In the genomic region with DNA sequence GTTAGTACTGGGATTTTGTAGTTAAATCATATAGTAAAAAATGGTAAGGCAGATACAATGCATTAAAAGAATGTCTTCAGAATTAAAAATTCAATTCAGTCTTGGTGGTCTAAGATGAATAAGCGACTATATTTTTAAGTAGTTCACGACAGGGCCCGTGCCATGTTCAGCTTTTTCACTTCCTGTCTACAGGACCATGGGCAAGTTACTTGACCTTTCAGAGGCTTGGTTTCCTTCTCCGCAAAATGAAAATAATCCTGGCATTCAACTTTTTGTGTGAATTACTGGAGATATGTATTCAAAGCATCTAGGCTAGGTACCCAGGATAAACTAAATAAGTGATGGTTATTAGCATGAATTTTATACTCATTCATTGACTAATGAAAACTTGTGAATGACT, we compare ENCODE assay signal across 23 cellular contexts.
DNase-seq lines count a peak whose midpoint lies in the region; ATAC-seq, FAIRE-seq and TF ChIP-seq lines count a peak whose summit lies in the region.
"Had no signal": no experiment of that assay in that cellular context is flagged by ENCODE, and none has a peak within 500 bp of the region (broad histone marks: within the 10 kb centered on the region; RNA-seq: fewer than 3 reads in every experiment).

No MANE protein-coding gene starts in this region.

- H3K56ac ChIP-seq in mesendoderm (ENCODE audit: low read length): no peak overlapping the region

- peak overlapping the region; percentile 36 for H2BK15ac ChIP-seq in mesendoderm (replicated peaks; ENCODE audit: low read depth)

- no peak overlapping the region for H3K9ac ChIP-seq in mesendoderm (ENCODE audit: low read length)
- H3K9ac ChIP-seq: BLaER1 had no signal

- H3K27ac ChIP-seq in mesendoderm (ENCODE audit: low read depth, low read length): no peak overlapping the region
- H3K27ac ChIP-seq: 22Rv1, A549, BLaER1 had no signal

- ATAC-seq in HG03460 (IDR thresholded peaks at IDR 0.05; ENCODE audit: unreplicated experiment): no peak
- ATAC-seq: A549, GM12878 had no signal

- H3K4me1 ChIP-seq in mesendoderm (ENCODE audit: control insufficient read depth, low read depth, low read length): peaks cover 5% of the 10 kb centered on the region
- H3K4me1 ChIP-seq: A549, BE2C, BLaER1 had no signal

- no peak overlapping the region for H4K8ac ChIP-seq in mesendoderm (ENCODE audit: low read depth, low read length)

- H3K4me3 ChIP-seq in mesendoderm (ENCODE audit: low read length): no peak overlapping the region
- H3K4me3 ChIP-seq: A549, BLaER1, GM12878 had no signal

- no peak overlapping the region for H2AK5ac ChIP-seq in mesendoderm (ENCODE audit: low read length)

- no peak overlapping the region for H2BK5ac ChIP-seq in mesendoderm (ENCODE audit: low read length)

- no peak for TF ChIP-seq POLR2A in GM12891 (IDR thresholded peaks at IDR 0.05; ENCODE audit: low read depth, low read length)

- H3K79me2 ChIP-seq in mesendoderm (ENCODE audit: control insufficient read depth, insufficient read depth, low read length): no peaks in the 10 kb centered on the region

- in situ Hi-C loops in ACHN (cut with HindIII; ENCODE audit: low pct_ligation_motif_present, low pct_unique_long_range_greater_than_20kb, low sequenced_read_pairs): no loop called here

- no peak overlapping the region for H3K18ac ChIP-seq in mesendoderm (ENCODE audit: low read length)

- WGBS in mesendoderm (ENCODE audit: extremely low coverage, insufficient coverage, low lambda C conversion rate): no CpG with 5 or more reads among the region's 4 CpGs

- no peaks in the 10 kb centered on the region for H3K79me1 ChIP-seq in mesendoderm (ENCODE audit: low read length)

- H3K4me2 ChIP-seq in mesendoderm (ENCODE audit: low read length): no peak overlapping the region
- H3K4me2 ChIP-seq: A549, BLaER1 had no signal

- no peak for FAIRE-seq in GM12891 (lab: Jason Lieb, UNC)
- FAIRE-seq: A549, GM12878, GM19239 had no signal

- H3K27me3 ChIP-seq in mesendoderm (ENCODE audit: insufficient read depth, low read length, poor library complexity): no peaks in the 10 kb centered on the region
- H3K27me3 ChIP-seq: BE2C, BLaER1 had no signal

- no peaks in the 10 kb centered on the region for H3K36me3 ChIP-seq in mesendoderm (ENCODE audit: control insufficient read depth, insufficient read depth, low read length)
- H3K36me3 ChIP-seq: BE2C, BLaER1 had no signal

- no peak overlapping the region for H4K5ac ChIP-seq in mesendoderm (ENCODE audit: low read length)

- no peak overlapping the region for H3K4ac ChIP-seq in mesendoderm (ENCODE audit: low read depth, low read length)

- no peak overlapping the region for H2BK120ac ChIP-seq in mesendoderm (ENCODE audit: low read depth, low read length)

- DNase-seq in GM12891 (ENCODE audit: insufficient read length, low spot score) (no peak), dermis blood vessel endothelial cell (peak; percentile 37), mesendoderm (no peak), ACHN (no peak)
- DNase-seq: BE2C; C1 segment of cervical spinal cord; CD4-positive, alpha-beta memory T cell; CD4-positive, CD25-positive, alpha-beta regulatory T cell; CD8-positive, alpha-beta memory T cell; COR-L47; DMS 273 treated with DMSO at 0.1 percent for 48 hours; DMS153; DMS53; DMS79; DND-41; EL; GDM1 had no signal

- no peak overlapping the region for H3K23ac ChIP-seq in mesendoderm (ENCODE audit: low read length)

TF ChIP-seq in GM12891, 5 proteins besides CTCF, POLR2A, EP300 and RAD21:
- 0 out of 2 replicates have a peak, but pooled peaks have one; percentile 8 for TF ChIP-seq SPI1 (IDR thresholded peaks at IDR 0.05; ENCODE audit: low read depth, low read length)
- no peak for TF ChIP-seq TAF1 (IDR thresholded peaks at IDR 0.05; ENCODE audit: low read depth, low read length)
